In the genomic region with DNA sequence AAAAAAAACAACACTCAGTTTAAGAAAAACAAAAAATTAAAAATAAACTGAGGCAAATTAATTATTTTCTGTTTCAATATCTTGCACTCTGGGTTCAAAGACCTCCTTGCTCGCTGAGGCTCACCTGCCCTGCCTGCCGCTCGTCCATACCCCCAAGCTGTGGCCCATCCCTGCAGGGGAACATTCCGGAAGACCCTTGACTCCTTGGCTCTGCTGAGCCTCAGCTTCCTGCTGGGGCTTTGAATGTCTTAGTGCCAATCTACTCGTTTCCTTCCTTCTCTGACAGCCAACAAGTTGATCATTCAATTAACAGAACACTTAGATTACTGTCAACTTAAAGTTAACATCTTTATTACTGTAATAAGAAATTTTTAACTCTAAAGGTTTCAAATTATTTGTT, we compare ENCODE assay signal across 2 cellular contexts.
TF ChIP-seq lines count a peak whose summit lies in the region.

No MANE protein-coding gene starts in this region.

TF ChIP-seq in endothelial cell of umbilical vein, 7 proteins besides CTCF, POLR2A, EP300 and RAD21:
- no peak for TF ChIP-seq FOS (IDR thresholded peaks at IDR 0.05; ENCODE audit: borderline replicate concordance, insufficient read depth, low read length)
- TF ChIP-seq GATA2 (IDR thresholded peaks at IDR 0.05; ENCODE audit: insufficient read depth, insufficient read length, low read depth, low read length) = no peak
- TF ChIP-seq, protein P1, sequence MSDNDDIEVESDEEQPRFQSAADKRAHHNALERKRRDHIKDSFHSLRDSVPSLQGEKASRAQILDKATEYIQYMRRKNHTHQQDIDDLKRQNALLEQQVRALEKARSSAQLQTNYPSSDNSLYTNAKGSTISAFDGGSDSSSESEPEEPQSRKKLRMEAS (IDR thresholded peaks at IDR 0.05; ENCODE audit: insufficient read depth, insufficient read length) = no peak
- no peak for TF ChIP-seq JUN (IDR thresholded peaks at IDR 0.05; ENCODE audit: borderline replicate concordance, insufficient read depth, insufficient read length, low read depth)
- TF ChIP-seq MYC (IDR thresholded peaks at IDR 0.05; ENCODE audit: low read depth, low read length) = no peak
- no peak for TF ChIP-seq POLR2AphosphoS5 (IDR thresholded peaks at IDR 0.05; ENCODE audit: insufficient read depth, low read depth, low read length)
- TF ChIP-seq EZH2 (IDR thresholded peaks at IDR 0.05; ENCODE audit: borderline replicate concordance, low read depth, low read length, severe bottlenecking) = no peak

TF ChIP-seq in HEK293T, 16 proteins besides CTCF, POLR2A, EP300 and RAD21:
- TF ChIP-seq FOXA1 (IDR thresholded peaks at IDR 0.05) = no peak
- no peak for TF ChIP-seq ZNF384 (IDR thresholded peaks at IDR 0.05)
- no peak for TF ChIP-seq TARDBP (IDR thresholded peaks at IDR 0.05)
- TF ChIP-seq SP1 (IDR thresholded peaks at IDR 0.05) = no peak
- TF ChIP-seq, protein P2, sequence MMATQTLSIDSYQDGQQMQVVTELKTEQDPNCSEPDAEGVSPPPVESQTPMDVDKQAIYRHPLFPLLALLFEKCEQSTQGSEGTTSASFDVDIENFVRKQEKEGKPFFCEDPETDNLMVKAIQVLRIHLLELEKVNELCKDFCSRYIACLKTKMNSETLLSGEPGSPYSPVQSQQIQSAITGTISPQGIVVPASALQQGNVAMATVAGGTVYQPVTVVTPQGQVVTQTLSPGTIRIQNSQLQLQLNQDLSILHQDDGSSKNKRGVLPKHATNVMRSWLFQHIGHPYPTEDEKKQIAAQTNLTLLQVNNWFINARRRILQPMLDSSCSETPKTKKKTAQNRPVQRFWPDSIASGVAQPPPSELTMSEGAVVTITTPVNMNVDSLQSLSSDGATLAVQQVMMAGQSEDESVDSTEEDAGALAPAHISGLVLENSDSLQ (IDR thresholded peaks at IDR 0.05) = no peak
- no peak for TF ChIP-seq HDGF (IDR thresholded peaks at IDR 0.05; ENCODE audit: borderline replicate concordance)
- TF ChIP-seq ELF4 (IDR thresholded peaks at IDR 0.05) = no peak
- no peak for TF ChIP-seq SUZ12 (IDR thresholded peaks at IDR 0.05)
- TF ChIP-seq BHLHE40 (IDR thresholded peaks at IDR 0.05; ENCODE audit: borderline replicate concordance) = no peak
- TF ChIP-seq ARNT (IDR thresholded peaks at IDR 0.05) = no peak
